28 cellular contexts compared by ENCODE assay signal in the genomic region with DNA sequence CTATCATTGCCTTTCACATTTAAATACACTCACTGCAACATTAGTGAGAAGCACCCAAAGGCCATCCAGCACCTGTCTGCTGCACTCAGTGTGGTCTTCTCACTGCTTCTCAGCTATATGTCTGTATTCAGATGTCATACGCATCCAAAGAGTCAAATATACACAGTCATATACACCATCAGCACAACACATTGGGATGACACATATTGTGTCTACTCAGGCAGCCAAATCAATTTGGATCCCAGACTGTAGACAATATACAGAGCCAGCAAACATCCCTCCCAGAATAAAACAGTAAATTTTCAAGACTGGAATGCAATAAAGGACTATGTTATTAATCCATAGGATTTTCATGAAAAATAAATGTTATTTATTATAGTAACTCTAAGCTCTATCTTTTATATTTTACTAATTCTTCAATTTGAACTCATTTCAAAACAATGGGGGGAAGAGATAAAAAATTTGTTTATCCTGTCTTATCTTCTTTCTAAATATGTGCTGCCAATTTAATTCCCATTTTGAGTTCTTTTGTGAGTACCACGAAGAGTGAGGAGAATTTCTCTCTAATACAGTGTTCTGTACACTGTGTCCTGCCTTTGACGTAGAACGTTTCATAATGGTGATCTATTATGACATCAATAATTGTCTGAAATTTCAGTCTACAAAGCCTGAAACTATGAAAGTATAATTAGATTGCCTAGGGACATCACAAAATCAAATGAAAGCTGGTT.
"Had no signal": no experiment of that assay in that cellular context is flagged by ENCODE, and none has a peak within 500 bp of the region (broad histone marks: within the 10 kb centered on the region; RNA-seq: fewer than 3 reads in every experiment).

No MANE protein-coding gene starts in this region.

- DNase-seq: activated B cell treated with CpG ODN at 0.5 μM for 24 hours; activated CD4-positive, alpha-beta T cell treated with anti-CD3 and anti-CD28 coated beads, Interleukin-2, amount 50 U/mL, for 1 hour; activated CD8-positive, alpha-beta memory T cell treated with anti-CD3 and anti-CD28 coated beads, Interleukin-2, amount 10 ng/mL, durations not matched to agents 7 days and 5 days; activated CD8-positive, alpha-beta T cell treated with anti-CD3 and anti-CD28 coated beads, Interleukin-2, amount 10 ng/mL, durations not matched to agents 7 days and 5 days; activated effector memory CD4-positive, alpha-beta T cell treated with Interleukin-2 at 50 U/mL for 16 hours; activated naive CD4-positive, alpha-beta T cell treated with Interleukin-2 at 50 U/mL for 16 hours; aorta; body of pancreas; cerebellar nuclear complex; colonic mucosa; dorsolateral prefrontal cortex; effector memory CD8-positive, alpha-beta T cell; erythroblast; foreskin melanocyte; mammary epithelial cell; naive B cell; right lobe of liver; stimulated activated CD4-positive, alpha-beta T cell treated with anti-CD3 and anti-CD28 coated beads, Interleukin-12 subunit alpha, Interleukin-12 subunit beta, amount 100 ng/mL, for 4 hours; stimulated activated CD4-positive, alpha-beta T cell treated with anti-CD3 and anti-CD28 coated beads, Interleukin-4, amount 100 ng/mL, for 24 hours; stomach; T-helper 1 cell; thyroid gland; upper lobe of right lung had no signal

- ATAC-seq: activated CD8-positive, alpha-beta memory T cell treated with anti-CD3 and anti-CD28 coated beads, Interleukin-2, amount 10 ng/mL, durations not matched to agents 7 days and 5 days; activated CD8-positive, alpha-beta T cell treated with anti-CD3 and anti-CD28 coated beads, Interleukin-2, amount 10 ng/mL, durations not matched to agents 7 days and 5 days; body of pancreas; effector memory CD8-positive, alpha-beta T cell; right lobe of liver; stimulated activated memory B cell treated with anti-CD40 and anti-IgM and Interleukin-4, amounts not matched to agents 10 μg/mL and 1 μg/mL and 100 μg/mL, for 72 hours; upper lobe of right lung had no signal

- H3K36me3 ChIP-seq: colonic mucosa, right lobe of liver, SJSA1, stomach, thyroid gland, upper lobe of right lung had no signal

- H3K9me3 ChIP-seq: body of pancreas, colonic mucosa, right lobe of liver, SJSA1, stomach, thyroid gland, upper lobe of right lung had no signal

- H3K27me3 ChIP-seq: body of pancreas, colonic mucosa, dorsolateral prefrontal cortex, right lobe of liver, SJSA1, stomach, thyroid gland, upper lobe of right lung had no signal

- FAIRE-seq: islet of Langerhans had no signal

- H3K4me1 ChIP-seq: body of pancreas, colonic mucosa, parathyroid adenoma, right lobe of liver, upper lobe of right lung had no signal

- H3K27ac ChIP-seq: body of pancreas, colonic mucosa, dorsolateral prefrontal cortex, parathyroid adenoma, right lobe of liver, skin epidermis, upper lobe of right lung had no signal

- H3K4me3 ChIP-seq: body of pancreas, colonic mucosa, dorsolateral prefrontal cortex, right lobe of liver, SJSA1, skin epidermis, stomach, thyroid gland, upper lobe of right lung had no signal
